1 cellular context compared by ENCODE assay signal in genomic region chr11:93100211-93100610, GRCh38.
TF ChIP-seq lines count a peak whose summit lies in the region.

No MANE protein-coding gene starts in this region.

TF ChIP-seq in IMR-90, 13 proteins besides CTCF, POLR2A, EP300 and RAD21:
- TF ChIP-seq CEBPB (IDR thresholded peaks at IDR 0.05; ENCODE audit: low read depth, low read length), result no peak
- TF ChIP-seq NFE2L2 (IDR thresholded peaks at IDR 0.05; ENCODE audit: low read depth, low read length), result no peak
- TF ChIP-seq FOS (IDR thresholded peaks at IDR 0.05; ENCODE audit: low read depth, low read length), result no peak
- no peak for TF ChIP-seq ELK1 (IDR thresholded peaks at IDR 0.05; ENCODE audit: borderline replicate concordance, low read depth, low read length)
- TF ChIP-seq RCOR1 (IDR thresholded peaks at IDR 0.05; ENCODE audit: insufficient replicate concordance, low read length), result no peak
- TF ChIP-seq MAZ (IDR thresholded peaks at IDR 0.05; ENCODE audit: borderline replicate concordance, low read depth, low read length), result no peak
